21 cellular contexts compared by ENCODE assay signal in genomic region chr14:75044760-75045159, GRCh38. TPM values are rescaled to one million over a fixed set of nuclear protein-coding genes. Genes with fewer than 3 reads are reported as not detected.
A peak's percentile ranks its signal among the peaks of the same experiment; 100 is the strongest.
DNase-seq lines count a peak whose midpoint lies in the region; ATAC-seq, FAIRE-seq and TF ChIP-seq lines count a peak whose summit lies in the region.
"Had no signal": no experiment of that assay in that cellular context is flagged by ENCODE, and none has a peak within 500 bp of the region (broad histone marks: within the 10 kb centered on the region; RNA-seq: fewer than 3 reads in every experiment).

No MANE protein-coding gene starts in this region.

- H3K79me2 ChIP-seq in GM23248 (ENCODE audit: insufficient read depth) (peaks cover 28% of the 10 kb centered on the region; the same call in 1 of the 2 replicates), K562 (ENCODE audit: control insufficient read depth, insufficient read depth, low read length) (peaks cover 17% of the 10 kb centered on the region)

- POLR2A ChIA-PET in K562 (lab: Yijun Ruan, JAX): interaction anchor here (0.9 to 1.2 kb wide), 4 partner anchors 9 to 31 kb away, joined by 3 to 4 read pairs (median 4); no protein-coding TSS in a partner anchor

- in situ Hi-C loops in GM23248 (cut with MboI): no loop called here
- in situ Hi-C loops in K562 (cut with MboI): no loop called here

- peaks cover 7% of the 10 kb centered on the region for H3K79me1 ChIP-seq in mesenchymal stem cell (replicated peaks; ENCODE audit: low read length, poor library complexity, severe bottlenecking)

- H3K9me3 ChIP-seq in GM23248 (ENCODE audit: low read depth): no peaks in the 10 kb centered on the region
- no peaks in the 10 kb centered on the region for H3K9me3 ChIP-seq in K562 (replicated peaks; ENCODE audit: control insufficient read depth, insufficient read depth, low read depth, low read length)
- H3K9me3 ChIP-seq in mesenchymal stem cell (ENCODE audit: control insufficient read depth, low read length): no peaks in the 10 kb centered on the region
- H3K9me3 ChIP-seq in stomach: no peaks in the 10 kb centered on the region
- H3K9me3 ChIP-seq: neutrophil had no signal

- H4K20me1 ChIP-seq in GM23248 (ENCODE audit: insufficient read depth) (no peaks in the 10 kb centered on the region), K562 (replicated peaks; ENCODE audit: control insufficient read depth, insufficient read depth, low read length) (no peaks in the 10 kb centered on the region)

- no peak overlapping the region for H2BK120ac ChIP-seq in mesenchymal stem cell (ENCODE audit: low read depth, low read length)

- no peak overlapping the region for H3K4me3 ChIP-seq in AG10803 (ENCODE audit: low read length)
- H3K4me3 ChIP-seq in GM23248: 0 out of 2 replicates have a peak overlapping the region, but pooled peaks have one; percentile 1
- no peak overlapping the region for H3K4me3 ChIP-seq in K562
- H3K4me3 ChIP-seq in mesenchymal stem cell (ENCODE audit: insufficient read depth in 1 of 2, low read depth in 1 of 2, low read length in 2 of 2): peak overlapping the region in 1 of 2 experiments; percentile 32
- no peak overlapping the region for H3K4me3 ChIP-seq in stomach
- H3K4me3 ChIP-seq: GM12878 had no signal

- TF ChIP-seq CTCF in AG10803 (conservative IDR thresholded peaks at IDR 0.05; ENCODE audit: low read length) (no peak), K562 (IDR thresholded peaks at IDR 0.05 in 2 of 3, conservative IDR thresholded peaks at IDR 0.05 in 1 of 3; ENCODE audit: insufficient read depth in 2 of 3, low read depth in 1 of 3, low read length in 3 of 3) (no peak), stomach (IDR thresholded peaks at IDR 0.05) (no peak)

- no peak for TF ChIP-seq RAD21 in K562 (CRISPR knock-in tag; conservative IDR thresholded peaks at IDR 0.05 in 1 of 2, IDR thresholded peaks at IDR 0.05 in 1 of 2)

- H3F3A ChIP-seq in GM23248 (ENCODE audit: insufficient read depth): peaks cover 44% of the 10 kb centered on the region

- no peak for TF ChIP-seq EP300 in K562 (IDR thresholded peaks at IDR 0.05; ENCODE audit: low read length)
- no peak for TF ChIP-seq EP300 in stomach (IDR thresholded peaks at IDR 0.05)

- ATAC-seq in K562 (peak; percentile 71), GM18511 (IDR thresholded peaks at IDR 0.05; ENCODE audit: unreplicated experiment) (no peak)
- ATAC-seq: GM12878, Panc1 had no signal

- H3K9me1 ChIP-seq in K562 (ENCODE audit: control insufficient read depth, insufficient read depth, low read length): no peaks in the 10 kb centered on the region

- intact Hi-C loops in K562 (cut with micrococcal nuclease): no loop called here
- intact Hi-C loops in stomach (cut with DNase I; ENCODE audit: low total_unique reads): no loop called here

- no peak overlapping the region for H2AK5ac ChIP-seq in mesenchymal stem cell (ENCODE audit: low read length, severe bottlenecking)

- no peak overlapping the region for H4K91ac ChIP-seq in mesenchymal stem cell (ENCODE audit: low read length)

- H3K4ac ChIP-seq in mesenchymal stem cell (ENCODE audit: low read depth in 1 of 2, low read length in 2 of 2): no peak overlapping the region

- CTCF ChIA-PET in K562 (lab: Yijun Ruan, JAX; ENCODE audit: low intra/inter-chr PET ratio): no interaction called here

- H3K27ac ChIP-seq in GM23248 (no peak overlapping the region; the same call in 1 of the 2 replicates), K562 (ENCODE audit: extremely low read depth, low read depth, low read length) (no peak overlapping the region), mesenchymal stem cell (ENCODE audit: low read length, poor library complexity, severe bottlenecking) (no peak overlapping the region), stomach (no peak overlapping the region)
- H3K27ac ChIP-seq: neutrophil had no signal

- H3K9me2 ChIP-seq in GM23248 (ENCODE audit: insufficient read depth): no peaks in the 10 kb centered on the region

- TF ChIP-seq POLR2A in K562 (conservative IDR thresholded peaks at IDR 0.05) (no peak), stomach (IDR thresholded peaks at IDR 0.05) (no peak)

- no peak overlapping the region for H3K18ac ChIP-seq in mesenchymal stem cell (ENCODE audit: low read depth in 1 of 2, low read length in 2 of 2)

- no peak overlapping the region for H4K8ac ChIP-seq in mesenchymal stem cell (ENCODE audit: low read length)

- H2BK12ac ChIP-seq in mesenchymal stem cell (ENCODE audit: low read length in 2 of 2): no peak overlapping the region

- H3K9ac ChIP-seq in GM23248: 0 out of 2 replicates have a peak overlapping the region, but pooled peaks have one; percentile 3
- H3K9ac ChIP-seq in K562 (ENCODE audit: insufficient read depth in 1 of 2, low read depth in 2 of 2, low read length in 2 of 2): no peak overlapping the region; a peak in 1 of 4 replicates
- H3K9ac ChIP-seq in mesenchymal stem cell (ENCODE audit: low read length): peak overlapping the region; percentile 53

- H2BK5ac ChIP-seq in mesenchymal stem cell (ENCODE audit: low read depth, low read length, poor library complexity, severe bottlenecking): no peak overlapping the region

- FAIRE-seq in K562 (lab: Jason Lieb, UNC): no peak
- FAIRE-seq: GM12878 had no signal

- no peaks in the 10 kb centered on the region for H3K27me3 ChIP-seq in GM23248 (replicated peaks; ENCODE audit: insufficient read depth)
- no peaks in the 10 kb centered on the region for H3K27me3 ChIP-seq in K562 (ENCODE audit: control insufficient read depth in 2 of 2, insufficient read depth in 2 of 2, low read length in 2 of 2)
- no peaks in the 10 kb centered on the region for H3K27me3 ChIP-seq in mesenchymal stem cell (ENCODE audit: control insufficient read depth in 1 of 2, insufficient read depth in 1 of 2, low read length in 2 of 2)
- H3K27me3 ChIP-seq in stomach: no peaks in the 10 kb centered on the region

- DNase-seq in AG10803 (ENCODE audit: low read depth) (peak; percentile 25), GM23248 (no peak), K562 (ENCODE audit: extremely low read depth in 1 of 4, low spot score in 3 of 4) (peak in 1 of 4 experiments; percentile 18), mesenchymal stem cell (no peak), DMS53 (lab: John Stamatoyannopoulos, UW) (no peak), stomach (no peak)
- DNase-seq: activated CD4-positive, CD25-positive, alpha-beta regulatory T cell treated with anti-CD3 and anti-CD28 coated beads, Interleukin-2, amount 50 U/mL, for 72 hours; activated effector memory CD4-positive, alpha-beta T cell treated with anti-CD3 and anti-CD28 coated beads, Interleukin-2, amount 50 U/mL, for 16 hours; amygdala; Calu3; central memory CD4-positive, alpha-beta T cell; GDM1; H7; NCI-H1436; stimulated activated CD4-positive, alpha-beta T cell treated with anti-CD3 and anti-CD28 coated beads, Interleukin-12 subunit alpha, Interleukin-12 subunit beta, amount 100 ng/mL, for 4 hours; stimulated activated CD8-positive, alpha-beta memory T cell treated with anti-CD3 and anti-CD28 coated beads, Interleukin-4, amount 100 ng/mL, for 48 hours; T1000 had no signal

- H3K23ac ChIP-seq in mesenchymal stem cell (ENCODE audit: low read length in 2 of 2): no peak overlapping the region

- H3K4me2 ChIP-seq in GM23248 (ENCODE audit: unreplicated experiment) (peak overlapping the region; percentile 48), K562 (ENCODE audit: insufficient read depth, low read length) (peak overlapping the region; percentile 41; the same call in 1 of the 2 replicates), mesenchymal stem cell (ENCODE audit: low read length, poor library complexity, severe bottlenecking) (no peak overlapping the region)

- 42 to 47% methylated on average over 8 of the region's 8 CpGs for WGBS in GM23248 (ENCODE audit: low coverage in 1 of 2, low lambda C conversion rate in 2 of 2, missing lambda C conversion rate in 2 of 2), 2 experiments
- WGBS in K562 (ENCODE audit: insufficient coverage, low coverage, missing lambda C conversion rate): 8% methylated on average over 7 of the region's 8 CpGs
- 99% methylated on average over 8 of the region's 8 CpGs for WGBS in mesenchymal stem cell
- 71 to 80% (median 73%) methylated on average over 8 of the region's 8 CpGs for WGBS in stomach, 5 donors

- H3K36me3 ChIP-seq in GM23248 (ENCODE audit: low read depth) (peaks cover 7% of the 10 kb centered on the region; the same call in 1 of the 2 replicates), K562 (ENCODE audit: control insufficient read depth, insufficient read depth, low read length) (peaks cover 28% of the 10 kb centered on the region; the same call in 2 of the 3 replicates), mesenchymal stem cell (ENCODE audit: control insufficient read depth in 1 of 2, insufficient read depth in 2 of 2, low read depth in 1 of 2, low read length in 2 of 2) (peaks cover 0 to 36% of the 10 kb centered on the region in 2 experiments), stomach (peaks cover 0 to 24% (median 13%) of the 10 kb centered on the region in 4 donors)
- H3K36me3 ChIP-seq: neutrophil had no signal

- no peak overlapping the region for H2AFZ ChIP-seq in GM23248
- H2AFZ ChIP-seq in K562 (ENCODE audit: low read depth, low read length): no peak overlapping the region
- H2AFZ ChIP-seq in mesenchymal stem cell (ENCODE audit: low read depth, low read length): no peak overlapping the region

- no TSS peak for BruUV-seq in K562 (replicated peaks; lab: Mats Ljungman, UMichigan)

- H3K14ac ChIP-seq in mesenchymal stem cell (ENCODE audit: low read length in 2 of 2): no peak overlapping the region

- peaks cover 56% of the 10 kb centered on the region for H3K4me1 ChIP-seq in GM23248 (ENCODE audit: insufficient read depth)
- H3K4me1 ChIP-seq in K562 (replicated peaks in 1 of 2; ENCODE audit: control insufficient read depth in 2 of 2, insufficient read depth in 2 of 2, low read length in 2 of 2): peaks cover 0 to 19% of the 10 kb centered on the region in 2 experiments; a peak in 2 of 5 replicates
- peaks cover 9% of the 10 kb centered on the region for H3K4me1 ChIP-seq in mesenchymal stem cell (ENCODE audit: control insufficient read depth, insufficient read depth, low read depth, low read length)
- H3K4me1 ChIP-seq in stomach: peaks cover 4 to 57% (median 39%) of the 10 kb centered on the region in 4 donors

- no peak overlapping the region for H2BK15ac ChIP-seq in mesenchymal stem cell (ENCODE audit: low read depth, poor library complexity, severe bottlenecking)

RNA-seq across cellular contexts. Expression of gene MLH3, which starts 6.5 kb away (rescaled TPM):
- total RNA-seq in GM23248 (2014; rRNA removed; shearing (Covaris generic)): 12.3 and 19.9 TPM in 2 replicates
- 7.3 and 10.8 TPM in 2 replicates for polyA plus RNA-seq in GM23248 (2016; fragmentation: Nextera tagmentation; extraction: Ambion mirVana)
- total RNA-seq in K562 (2011; cell fraction: chromatin; rRNA removed; ENCODE audit: low replicate concordance): 14.6 and 47.0 TPM in 2 replicates
- total RNA-seq in K562 (2011; cell fraction: nucleolus; rRNA removed): 8.0 and 12.2 TPM in 2 replicates
- total RNA-seq in K562 (2011; cell fraction: nucleoplasm; rRNA removed): 14.7 and 15.5 TPM in 2 replicates
- 5.9 and 8.0 TPM in 2 replicates for total RNA-seq in K562 (2014; rRNA removed)
- 14.5 and 16.7 TPM in 2 replicates for total RNA-seq in K562 (2014; rRNA removed; fragmentation: Illumina TruSeq; extraction: Trizol)
- 14.5 and 15.3 TPM in 2 replicates for total RNA-seq in K562 (2015; rRNA removed; fragmentation: Illumina TruSeq; extraction: Trizol)
- 8.8 and 12.0 TPM in 2 replicates for total RNA-seq in K562 (2021)
- polyA plus RNA-seq in K562 (2011; rRNA removed): 8.7 and 11.9 TPM in 2 replicates
- 3.4 and 5.1 TPM in 2 replicates for polyA plus RNA-seq in K562 (2011; cell fraction: cytosol; rRNA removed)
- 13.2 and 15.3 TPM in 2 replicates for polyA plus RNA-seq in K562 (2011; cell fraction: nucleus; rRNA removed)
- 5.0 TPM in 2 replicates for polyA plus RNA-seq in K562 (2012)
- 8.6 TPM in 2 replicates for polyA plus RNA-seq in K562 (2014; fragmentation: Illumina TruSeq; extraction: Trizol)
- 10 to 100 TPM in 1 of 2 experiments, 1 to 10 TPM in 1; 6.8 to 10.7 TPM for polyA plus RNA-seq in K562 (2014; fragmentation: Nextera tagmentation; extraction: Ambion mirVana)
- polyA plus RNA-seq in K562 (2014; rRNA removed): 4.6 and 6.1 TPM in 2 replicates
- polyA minus RNA-seq in K562 (2011; rRNA and poly(A)+ RNA removed): 60.6 and 67.0 TPM in 2 replicates
- 5.5 and 11.5 TPM in 2 replicates for polyA minus RNA-seq in K562 (2011; cell fraction: cytosol; rRNA and poly(A)+ RNA removed)
- polyA minus RNA-seq in K562 (2011; cell fraction: nucleus; rRNA and poly(A)+ RNA removed): 13.2 and 21.1 TPM in 2 replicates
- polyA plus RNA-seq in mesenchymal stem cell (2013, experiment 1 of 2): 5.1 TPM
- polyA plus RNA-seq in mesenchymal stem cell (2013, experiment 2 of 2): 4.6 TPM
- total RNA-seq in stomach: 10 to 100 TPM in 4 of 5 donors, 1 to 10 TPM in 1; 9.3 to 53.2 (median 36.8) TPM
- polyA plus RNA-seq in stomach: 10 to 100 TPM in 1 of 3 donors, 1 to 10 TPM in 2; 7.2 to 13.4 (median 8.3) TPM

RNA-seq across cellular contexts. Expression of gene ACYP1, which starts 19.1 kb away (rescaled TPM):
- total RNA-seq in GM23248 (2014; rRNA removed; shearing (Covaris generic)): 5.7 and 7.3 TPM in 2 replicates
- 18.0 and 19.3 TPM in 2 replicates for polyA plus RNA-seq in GM23248 (2016; fragmentation: Nextera tagmentation; extraction: Ambion mirVana)
- 33.7 and 68.8 TPM in 2 replicates for total RNA-seq in K562 (2011; cell fraction: chromatin; rRNA removed; ENCODE audit: low replicate concordance)
- 20.2 and 25.4 TPM in 2 replicates for total RNA-seq in K562 (2011; cell fraction: nucleolus; rRNA removed)
- total RNA-seq in K562 (2011; cell fraction: nucleoplasm; rRNA removed): 59.5 and 106 TPM in 2 replicates
- 37.7 and 57.6 TPM in 2 replicates for total RNA-seq in K562 (2014; rRNA removed)
- 45.8 and 55.9 TPM in 2 replicates for total RNA-seq in K562 (2014; rRNA removed; fragmentation: Illumina TruSeq; extraction: Trizol)
- 35.3 and 35.5 TPM in 2 replicates for total RNA-seq in K562 (2015; rRNA removed; fragmentation: Illumina TruSeq; extraction: Trizol)
- 19.9 and 23.3 TPM in 2 replicates for total RNA-seq in K562 (2021)
- 47.2 and 67.6 TPM in 2 replicates for polyA plus RNA-seq in K562 (2011; rRNA removed)
- 16.7 and 38.7 TPM in 2 replicates for polyA plus RNA-seq in K562 (2011; cell fraction: cytosol; rRNA removed)
- 21.5 and 27.6 TPM in 2 replicates for polyA plus RNA-seq in K562 (2011; cell fraction: nucleus; rRNA removed)
- 38.2 and 69.1 TPM in 2 replicates for polyA plus RNA-seq in K562 (2012)
- 52.3 and 54.1 TPM in 2 replicates for polyA plus RNA-seq in K562 (2014; fragmentation: Illumina TruSeq; extraction: Trizol)
- 100 to 1,000 TPM; 105 to 113 TPM for polyA plus RNA-seq in K562 (2014; fragmentation: Nextera tagmentation; extraction: Ambion mirVana)
- 69.0 and 97.2 TPM in 2 replicates for polyA plus RNA-seq in K562 (2014; rRNA removed)
- polyA minus RNA-seq in K562 (2011; rRNA and poly(A)+ RNA removed): 20.1 and 22.2 TPM in 2 replicates
- polyA minus RNA-seq in K562 (2011; cell fraction: cytosol; rRNA and poly(A)+ RNA removed): 9.2 and 9.9 TPM in 2 replicates
- polyA minus RNA-seq in K562 (2011; cell fraction: nucleus; rRNA and poly(A)+ RNA removed): 10.9 and 14.8 TPM in 2 replicates
- 13.6 TPM for polyA plus RNA-seq in mesenchymal stem cell (2013, experiment 1 of 2)
- polyA plus RNA-seq in mesenchymal stem cell (2013, experiment 2 of 2): 14.3 TPM
- total RNA-seq in stomach: 10 to 100 TPM in 2 of 5 donors, 1 to 10 TPM in 1, not detected in 2; 7.9 to 27.7 (median 12.2) TPM
- 10 to 100 TPM in 2 of 3 donors, 1 to 10 TPM in 1; 9.3 to 30.1 (median 11.9) TPM for polyA plus RNA-seq in stomach

RNA-seq across cellular contexts. Expression of gene ZC2HC1C, which starts 24.7 kb away (rescaled TPM):
- total RNA-seq in GM23248 (2014; rRNA removed; shearing (Covaris generic)): 2.8 and 5.3 TPM in 2 replicates
- polyA plus RNA-seq in GM23248 (2016; fragmentation: Nextera tagmentation; extraction: Ambion mirVana): 1.0 TPM in 2 replicates
- 5.4 and 5.8 TPM in 2 replicates for total RNA-seq in K562 (2011; cell fraction: chromatin; rRNA removed; ENCODE audit: low replicate concordance)
- total RNA-seq in K562 (2011; cell fraction: nucleolus; rRNA removed): 3.0 and 4.5 TPM in 2 replicates
- 3.9 and 4.5 TPM in 2 replicates for total RNA-seq in K562 (2011; cell fraction: nucleoplasm; rRNA removed)
- total RNA-seq in K562 (2014; rRNA removed): 5.1 and 8.8 TPM in 2 replicates
- total RNA-seq in K562 (2014; rRNA removed; fragmentation: Illumina TruSeq; extraction: Trizol): 6.6 and 7.9 TPM in 2 replicates
- total RNA-seq in K562 (2015; rRNA removed; fragmentation: Illumina TruSeq; extraction: Trizol): 6.2 and 8.5 TPM in 2 replicates
- 4.7 and 6.3 TPM in 2 replicates for total RNA-seq in K562 (2021)
- polyA plus RNA-seq in K562 (2011; rRNA removed): 4.3 and 8.4 TPM in 2 replicates
- 2.7 and 3.3 TPM in 2 replicates for polyA plus RNA-seq in K562 (2011; cell fraction: cytosol; rRNA removed)
- polyA plus RNA-seq in K562 (2011; cell fraction: nucleus; rRNA removed): 4.9 and 5.4 TPM in 2 replicates
- polyA plus RNA-seq in K562 (2012): 5.6 and 9.0 TPM in 2 replicates
- polyA plus RNA-seq in K562 (2014; fragmentation: Illumina TruSeq; extraction: Trizol): 7.7 and 7.9 TPM in 2 replicates
- polyA plus RNA-seq in K562 (2014; fragmentation: Nextera tagmentation; extraction: Ambion mirVana): 1 to 10 TPM; 7.0 to 9.2 TPM
- polyA plus RNA-seq in K562 (2014; rRNA removed): 3.7 and 6.7 TPM in 2 replicates
- 3.2 and 6.8 TPM in 2 replicates for polyA minus RNA-seq in K562 (2011; rRNA and poly(A)+ RNA removed)
- 1.7 and 4.8 TPM in 2 replicates for polyA minus RNA-seq in K562 (2011; cell fraction: cytosol; rRNA and poly(A)+ RNA removed)
- polyA minus RNA-seq in K562 (2011; cell fraction: nucleus; rRNA and poly(A)+ RNA removed): 3.2 and 3.6 TPM in 2 replicates
- 0.64 TPM for polyA plus RNA-seq in mesenchymal stem cell (2013, experiment 1 of 2)
- polyA plus RNA-seq in mesenchymal stem cell (2013, experiment 2 of 2): 0.34 TPM
- 10 to 100 TPM in 1 of 5 donors, 1 to 10 TPM in 1, under 1 TPM in 1, not detected in 2; 0.37 to 10.4 (median 5.9) TPM for total RNA-seq in stomach
- 1 to 10 TPM; 1.9 to 4.5 (median 3.7) TPM for polyA plus RNA-seq in stomach

RNA-seq across cellular contexts. Expression of gene EIF2B2, which starts 42.0 kb away (rescaled TPM):
- 18.6 and 40.6 TPM in 2 replicates for total RNA-seq in GM23248 (2014; rRNA removed; shearing (Covaris generic))
- polyA plus RNA-seq in GM23248 (2016; fragmentation: Nextera tagmentation; extraction: Ambion mirVana) (50.2 and 55.0 TPM in 2 replicates), K562 (2011; rRNA removed) (94.1 and 95.6 TPM in 2 replicates), K562 (2014; fragmentation: Illumina TruSeq; extraction: Trizol) (52.4 and 55.6 TPM in 2 replicates), K562 (2014; fragmentation: Nextera tagmentation; extraction: Ambion mirVana) (10 to 100 TPM; 10.6 to 16.1 TPM), K562 (2014; rRNA removed) (58.7 and 68.3 TPM in 2 replicates), stomach (10 to 100 TPM; 27.6 to 32.1 (median 29.1) TPM)
- total RNA-seq in K562 (2011; cell fraction: chromatin; rRNA removed; ENCODE audit: low replicate concordance): 38.8 and 45.9 TPM in 2 replicates
- 28.3 and 32.6 TPM in 2 replicates for total RNA-seq in K562 (2011; cell fraction: nucleolus; rRNA removed)
- total RNA-seq in K562 (2011; cell fraction: nucleoplasm; rRNA removed): 30.9 and 46.0 TPM in 2 replicates
- total RNA-seq in K562 (2014; rRNA removed) (53.3 and 65.7 TPM in 2 replicates), K562 (2014; rRNA removed; fragmentation: Illumina TruSeq; extraction: Trizol) (29.1 and 29.3 TPM in 2 replicates), K562 (2015; rRNA removed; fragmentation: Illumina TruSeq; extraction: Trizol) (28.3 and 31.8 TPM in 2 replicates), K562 (2021) (38.9 and 39.5 TPM in 2 replicates), stomach (100 to 1,000 TPM in 1 of 5 donors, 10 to 100 TPM in 3, 1 to 10 TPM in 1; 5.8 to 182 (median 23.7) TPM)
- polyA plus RNA-seq in K562 (2011; cell fraction: cytosol; rRNA removed): 76.7 and 80.9 TPM in 2 replicates
- polyA plus RNA-seq in K562 (2011; cell fraction: nucleus; rRNA removed): 48.0 and 48.4 TPM in 2 replicates
- polyA plus RNA-seq in K562 (2012): 43.7 and 47.1 TPM in 2 replicates
- 50.6 and 57.5 TPM in 2 replicates for polyA minus RNA-seq in K562 (2011; rRNA and poly(A)+ RNA removed)
- polyA minus RNA-seq in K562 (2011; cell fraction: cytosol; rRNA and poly(A)+ RNA removed): 29.7 and 30.0 TPM in 2 replicates
- 13.5 and 25.0 TPM in 2 replicates for polyA minus RNA-seq in K562 (2011; cell fraction: nucleus; rRNA and poly(A)+ RNA removed)
- polyA plus RNA-seq in mesenchymal stem cell (2013, experiment 1 of 2): 35.8 TPM
- polyA plus RNA-seq in mesenchymal stem cell (2013, experiment 2 of 2): 30.3 TPM

Comparison
In these comparisons a context has a peak if more than half of its experiments do, and no peak if none do; other contexts are left out.
1. H3K9ac ChIP-seq: peak in GM23248 (single experiment) and mesenchymal stem cell (single experiment); none in K562 (0 of 2).